26 cellular contexts compared by ENCODE assay signal in genomic region chrX:129659137-129659536, GRCh38. TPM values are rescaled to one million over a fixed set of nuclear protein-coding genes. Genes with fewer than 3 reads are reported as not detected.
"Had no signal": no experiment of that assay in that cellular context is flagged by ENCODE, and none has a peak within 500 bp of the region (broad histone marks: within the 10 kb centered on the region; RNA-seq: fewer than 3 reads in every experiment).

No MANE protein-coding gene starts in this region.

- H3K36me3 Mint-ChIP-seq: activated naive CD4-positive, alpha-beta T cell treated with anti-CD3 and anti-CD28 coated beads, Interleukin-2, amount 50 U/mL, for 72 hours; memory B cell had no signal

- ATAC-seq: activated CD4-positive, CD25-positive, alpha-beta regulatory T cell treated with anti-CD3 and anti-CD28 coated beads, Interleukin-2, amount 50 U/mL, for 24 hours; activated naive CD4-positive, alpha-beta T cell treated with anti-CD3 and anti-CD28 coated beads, Interleukin-2, amount 50 U/mL, for 72 hours; activated T-helper 17 cell treated with anti-CD3 and anti-CD28 coated beads, Interleukin-2, amount 50 U/mL, for 72 hours; effector memory CD8-positive, alpha-beta T cell; gastrocnemius medialis; left cardiac atrium; pancreas; right cardiac atrium; stimulated activated naive CD8-positive, alpha-beta T cell treated with anti-CD3 and anti-CD28 coated beads, Interleukin-15, amount 100 ng/mL, for 72 hours; T-helper 17 cell had no signal

- H3K9me3 ChIP-seq: adrenal gland, ascending aorta, esophagus muscularis mucosa, gastrocnemius medialis, pancreas, suprapubic skin, vagina had no signal

- H3K27ac ChIP-seq: adrenal gland, ascending aorta, esophagus muscularis mucosa, gastrocnemius medialis, pancreas, suprapubic skin, vagina had no signal

- H3K36me3 ChIP-seq: adrenal gland, ascending aorta, esophagus muscularis mucosa, gastrocnemius medialis, pancreas, suprapubic skin, vagina had no signal

- H3K27me3 Mint-ChIP-seq: memory B cell had no signal

- H3K27me3 ChIP-seq: adrenal gland, ascending aorta, esophagus muscularis mucosa, gastrocnemius medialis, suprapubic skin, vagina had no signal

- H3K9me3 Mint-ChIP-seq: activated CD4-positive, alpha-beta T cell treated with anti-CD3 and anti-CD28 coated beads, Interleukin-2, amount 10 ng/mL, durations not matched to agents 7 days and 5 days; activated naive CD4-positive, alpha-beta T cell treated with anti-CD3 and anti-CD28 coated beads, Interleukin-2, amount 50 U/mL, for 72 hours; activated T-cell treated with anti-CD3 and anti-CD28 coated beads, Interleukin-2, amount 50 U/mL, for 24 hours; activated T-helper 17 cell treated with anti-CD3 and anti-CD28 coated beads, Interleukin-2, amount 50 U/mL, for 72 hours; central memory CD8-positive, alpha-beta T cell; effector memory CD8-positive, alpha-beta T cell; memory B cell; stimulated activated naive CD8-positive, alpha-beta T cell treated with anti-CD3 and anti-CD28 coated beads, Interleukin-15, amount 100 ng/mL, for 72 hours had no signal

- H3K4me3 Mint-ChIP-seq: activated CD4-positive, alpha-beta T cell treated with anti-CD3 and anti-CD28 coated beads, Interleukin-2, amount 10 ng/mL, durations not matched to agents 7 days and 5 days; activated T-cell treated with anti-CD3 and anti-CD28 coated beads, Interleukin-2, amount 50 U/mL, for 24 hours; activated T-helper 17 cell treated with anti-CD3 and anti-CD28 coated beads, Interleukin-2, amount 50 U/mL, for 72 hours; central memory CD8-positive, alpha-beta T cell; effector memory CD8-positive, alpha-beta T cell; memory B cell; nephron progenitor cell; stimulated activated naive CD8-positive, alpha-beta T cell treated with anti-CD3 and anti-CD28 coated beads, Interleukin-15, amount 100 ng/mL, for 72 hours; T-helper 17 cell had no signal

- H3K27ac Mint-ChIP-seq: activated CD4-positive, alpha-beta T cell treated with anti-CD3 and anti-CD28 coated beads, Interleukin-2, amount 10 ng/mL, durations not matched to agents 7 days and 5 days; activated naive CD4-positive, alpha-beta T cell treated with anti-CD3 and anti-CD28 coated beads, Interleukin-2, amount 50 U/mL, for 72 hours; activated T-cell treated with anti-CD3 and anti-CD28 coated beads, Interleukin-2, amount 50 U/mL, for 24 hours; activated T-helper 17 cell treated with anti-CD3 and anti-CD28 coated beads, Interleukin-2, amount 50 U/mL, for 72 hours; effector memory CD8-positive, alpha-beta T cell; memory B cell; nephron progenitor cell; stimulated activated naive CD8-positive, alpha-beta T cell treated with anti-CD3 and anti-CD28 coated beads, Interleukin-15, amount 100 ng/mL, for 72 hours; T-helper 17 cell had no signal

- H3K4me3 ChIP-seq: adrenal gland, ascending aorta, esophagus muscularis mucosa, gastrocnemius medialis, pancreas, suprapubic skin, vagina had no signal

- H3K4me1 Mint-ChIP-seq: central memory CD8-positive, alpha-beta T cell had no signal

- DNase-seq: activated CD4-positive, alpha-beta T cell treated with anti-CD3 and anti-CD28 coated beads, Interleukin-2, amount 10 ng/mL, durations not matched to agents 7 days and 5 days; activated CD8-positive, alpha-beta memory T cell treated with anti-CD3 and anti-CD28 coated beads for 24 hours; activated CD8-positive, alpha-beta memory T cell treated with anti-CD3 and anti-CD28 coated beads, Interleukin-2, amount 50 U/mL, for 4 hours; activated T-cell treated with anti-CD3 and anti-CD28 coated beads, Interleukin-2, amount 50 U/mL, for 24 hours; adrenal gland; effector memory CD8-positive, alpha-beta T cell; gastrocnemius medialis; left cardiac atrium; nephron progenitor cell; pancreas; right cardiac atrium; stimulated activated CD4-positive, alpha-beta T cell treated with anti-CD3 and anti-CD28 coated beads, Interleukin-12 subunit alpha, Interleukin-12 subunit beta, amount 100 ng/mL, for 4 hours; stimulated activated CD4-positive, alpha-beta T cell treated with anti-CD3 and anti-CD28 coated beads, Interleukin-4, amount 100 ng/mL, for 4 hours; stimulated activated naive CD8-positive, alpha-beta T cell treated with anti-CD3 and anti-CD28 coated beads, Interleukin-15, amount 100 ng/mL, for 72 hours; T-helper 17 cell; trophoblast cell had no signal

- H3K4me1 ChIP-seq: ascending aorta, pancreas had no signal

RNA-seq across cellular contexts. Expression of gene APLN, which starts 4.4 kb away (rescaled TPM):
- total RNA-seq: gastrocnemius medialis, mononuclear cell, T-helper 17 cell, vagina had no signal
